ENCODE assay signal across 27 cellular contexts in the genomic region with DNA sequence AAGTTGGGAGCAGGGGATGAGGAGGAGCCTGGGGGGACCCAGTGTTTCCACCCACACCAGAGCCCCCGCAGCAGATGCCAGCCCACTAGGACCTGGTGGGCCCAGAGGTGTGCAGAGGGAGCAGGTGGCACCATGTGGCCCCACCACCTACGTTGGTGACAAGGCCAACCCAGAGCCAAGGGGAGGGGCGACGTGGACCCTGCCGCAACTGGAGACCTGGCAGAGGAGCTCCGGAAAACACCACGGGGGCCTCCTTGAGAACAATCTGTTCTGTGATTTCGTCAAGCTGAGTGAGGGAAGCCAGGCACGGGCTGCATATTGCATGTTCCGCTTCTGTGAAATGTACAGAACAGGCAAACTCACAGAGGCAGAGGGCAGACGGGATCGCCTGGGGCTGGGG. TPM values are rescaled to one million over a fixed set of nuclear protein-coding genes. Genes with fewer than 3 reads are reported as not detected.
A peak's percentile ranks its signal among the peaks of the same experiment; 100 is the strongest.
DNase-seq lines count a peak whose midpoint lies in the region; ATAC-seq and TF ChIP-seq lines count a peak whose summit lies in the region.
"Had no signal": no experiment of that assay in that cellular context is flagged by ENCODE, and none has a peak within 500 bp of the region (broad histone marks: within the 10 kb centered on the region; RNA-seq: fewer than 3 reads in every experiment).

No MANE protein-coding gene starts in this region.

- H3K9me3 ChIP-seq in IMR-90 (ENCODE audit: control insufficient read depth, insufficient read depth, low read length) (no peaks in the 10 kb centered on the region), osteoblast (ENCODE audit: low read depth, low read length) (no peaks in the 10 kb centered on the region)
- H3K9me3 ChIP-seq: pancreas, thoracic aorta had no signal

- H3K79me2 ChIP-seq in osteoblast (ENCODE audit: insufficient read depth, low read length) = no peaks in the 10 kb centered on the region

- H2AK5ac ChIP-seq in IMR-90 (ENCODE audit: low read depth, low read length) = peak overlapping the region; percentile 83

- peak overlapping the region; percentile 83; the same call in 1 of the 2 replicates for H3K14ac ChIP-seq in IMR-90 (replicated peaks; ENCODE audit: low read depth, low read length)

- H3K4me2 ChIP-seq in IMR-90 (ENCODE audit: low read depth, low read length) (no peak overlapping the region), osteoblast (ENCODE audit: insufficient read depth, low read length) (no peak overlapping the region)
- H3K4me2 ChIP-seq: KMS-11 had no signal

- H3K4me1 Mint-ChIP-seq in CD14-positive monocyte = peaks cover 8% of the 10 kb centered on the region
- H3K4me1 Mint-ChIP-seq: activated CD8-positive, alpha-beta memory T cell treated with anti-CD3 and anti-CD28 coated beads, Interleukin-2, amount 10 ng/mL, durations not matched to agents 7 days and 5 days had no signal

- no peak for ATAC-seq in IMR-90 (ENCODE audit: low read depth)
- ATAC-seq: GM12878 had no signal

- no peak overlapping the region for H3K56ac ChIP-seq in IMR-90 (ENCODE audit: extremely low read depth, insufficient read depth, low read length)

- CTCF ChIA-PET in IMR-90 (lab: Yijun Ruan, JAX) = no interaction called here

- H4K20me1 ChIP-seq in IMR-90 (ENCODE audit: insufficient read depth, low read length) (no peaks in the 10 kb centered on the region), osteoblast (ENCODE audit: insufficient read depth, low read length) (no peaks in the 10 kb centered on the region)

- intact Hi-C loops in CD14-positive monocyte (cut with micrococcal nuclease) (no loop called here), IMR-90 (cut with micrococcal nuclease) (no loop called here)

- no peak for TF ChIP-seq RAD21 in IMR-90 (IDR thresholded peaks at IDR 0.05; ENCODE audit: low read length)

- H2BK15ac ChIP-seq in IMR-90 (ENCODE audit: low read depth, low read length) = peak overlapping the region; percentile 65; the same call in 2 of the 3 replicates

- POLR2A ChIA-PET in IMR-90 (lab: Charles Lee; ENCODE audit: unreplicated experiment) = interaction anchor here (1.4 kb wide), 1 partner anchor 12 kb away, joined by 4 read pairs; no protein-coding TSS in a partner anchor

- peaks cover 0 to 22% of the 10 kb centered on the region in 2 experiments; a peak in 2 of 4 replicates for H3K79me1 ChIP-seq in IMR-90 (ENCODE audit: low read depth in 1 of 2, low read length in 2 of 2)

- peak; percentile 30 for DNase-seq in CD14-positive monocyte (ENCODE audit: low spot score)
- DNase-seq in IMR-90 = no peak
- peak; percentile 49 for DNase-seq in choroid plexus epithelial cell (ENCODE audit: low read depth)
- DNase-seq in osteoblast (ENCODE audit: insufficient read length, low spot score, missing footprints) = peak; percentile 21
- no peak for DNase-seq in superior temporal gyrus (ENCODE audit: extremely low spot score)
- DNase-seq in activated CD4-positive, alpha-beta T cell treated with anti-CD3 and anti-CD28 coated beads for 4 hours = no peak
- DNase-seq in hippocampal formation (lab: John Stamatoyannopoulos, UW) = no peak
- DNase-seq: activated CD4-positive, alpha-beta T cell treated with anti-CD3 and anti-CD28 coated beads, Interleukin-2, amount 50 U/mL, for 1 hour; activated CD8-positive, alpha-beta memory T cell treated with anti-CD3 and anti-CD28 coated beads, Interleukin-2, amount 10 ng/mL, durations not matched to agents 7 days and 5 days; activated naive CD4-positive, alpha-beta T cell treated with anti-CD3 and anti-CD28 coated beads for 36 hours; CD4-positive, CD25-positive, alpha-beta regulatory T cell; EL; foreskin keratinocyte; hypothalamus; MM.1S; NCI-H1417 treated with DMSO at 0.1 percent for 48 hours; NCI-H2081 treated with DMSO at 0.1 percent for 48 hours; OCI-M1; SHP77 treated with DMSO at 0.1 percent for 48 hours; stimulated activated naive CD4-positive, alpha-beta T cell; T-helper 9 cell had no signal

- no peak overlapping the region for H3K4me3 ChIP-seq in IMR-90 (ENCODE audit: insufficient read depth, low read depth, low read length)
- no peak overlapping the region for H3K4me3 ChIP-seq in choroid plexus epithelial cell (ENCODE audit: low read depth, low read length)
- no peak overlapping the region for H3K4me3 ChIP-seq in osteoblast (ENCODE audit: insufficient read depth, low read length)
- H3K4me3 ChIP-seq: cardiac muscle cell, GM12878, pancreas, thoracic aorta had no signal

- no peak overlapping the region for H3K23ac ChIP-seq in IMR-90 (ENCODE audit: low read depth, low read length)

- H3K9me1 ChIP-seq in IMR-90 (ENCODE audit: insufficient read depth, low read length) = peaks cover 22% of the 10 kb centered on the region

- in situ Hi-C loops in IMR-90 (cut with MboI; ENCODE audit: low sequenced_read_pairs) = no loop called here

- peak overlapping the region; percentile 100 for H2BK120ac ChIP-seq in IMR-90 (ENCODE audit: low read depth, low read length)

- H3K27me3 ChIP-seq in IMR-90 (ENCODE audit: control insufficient read depth, insufficient read depth, low read length) (no peaks in the 10 kb centered on the region), osteoblast (ENCODE audit: insufficient read depth, low read length) (no peaks in the 10 kb centered on the region)
- H3K27me3 ChIP-seq: cardiac muscle cell, foreskin keratinocyte, pancreas had no signal

- H3K9ac ChIP-seq in IMR-90 (ENCODE audit: low read depth, low read length) = no peak overlapping the region
- H3K9ac ChIP-seq: KMS-11 had no signal

- no peak overlapping the region for H4K5ac ChIP-seq in IMR-90 (ENCODE audit: low read depth, low read length)

- H2AFZ ChIP-seq in IMR-90 (replicated peaks; ENCODE audit: low read length, poor library complexity) (peak overlapping the region; percentile 33), osteoblast (ENCODE audit: low read length) (no peak overlapping the region)

- peak overlapping the region; percentile 71; the same call in 1 of the 2 replicates for H3K18ac ChIP-seq in IMR-90 (ENCODE audit: low read depth, low read length)

- TF ChIP-seq CTCF in CD14-positive monocyte (IDR thresholded peaks at IDR 0.05) (no peak), IMR-90 (conservative IDR thresholded peaks at IDR 0.05; ENCODE audit: low read depth, low read length) (no peak), choroid plexus epithelial cell (conservative IDR thresholded peaks at IDR 0.05; ENCODE audit: low read depth, low read length) (no peak), osteoblast (IDR thresholded peaks at IDR 0.05; ENCODE audit: extremely low read depth, low read depth, low read length) (no peak)

- H3K4ac ChIP-seq in IMR-90 (ENCODE audit: low read depth, low read length) = peak overlapping the region; percentile 99

- peak overlapping the region in 1 of 2 experiments; percentile 66; a peak in 2 of 4 replicates for H4K8ac ChIP-seq in IMR-90 (ENCODE audit: low read depth in 2 of 2, low read length in 2 of 2)

- H2BK5ac ChIP-seq in IMR-90 (ENCODE audit: low read depth, low read length, poor library complexity, severe bottlenecking) = peak overlapping the region; percentile 15

- H3K36me3 Mint-ChIP-seq in CD14-positive monocyte = no peaks in the 10 kb centered on the region
- H3K36me3 Mint-ChIP-seq: activated CD8-positive, alpha-beta memory T cell treated with anti-CD3 and anti-CD28 coated beads, Interleukin-2, amount 10 ng/mL, durations not matched to agents 7 days and 5 days; CD4-positive, CD25-positive, alpha-beta regulatory T cell had no signal

- peaks cover 0 to 7% (median 3%) of the 10 kb centered on the region in 3 donors for H3K27me3 Mint-ChIP-seq in CD14-positive monocyte (ENCODE audit: low read depth in 3 of 3)
- H3K27me3 Mint-ChIP-seq: activated CD8-positive, alpha-beta memory T cell treated with anti-CD3 and anti-CD28 coated beads, Interleukin-2, amount 10 ng/mL, durations not matched to agents 7 days and 5 days; CD4-positive, CD25-positive, alpha-beta regulatory T cell had no signal

- TF ChIP-seq POLR2A in IMR-90 (IDR thresholded peaks at IDR 0.05; ENCODE audit: low read depth, low read length) = no peak

- H2BK20ac ChIP-seq in IMR-90 (ENCODE audit: low read depth, low read length) = peak overlapping the region; percentile 100

- H4K91ac ChIP-seq in IMR-90 (ENCODE audit: insufficient read depth, low read depth, low read length) = peak overlapping the region; percentile 87

- no peaks in the 10 kb centered on the region for H3K36me3 ChIP-seq in IMR-90 (ENCODE audit: control insufficient read depth, insufficient read depth, low read length)
- H3K36me3 ChIP-seq in osteoblast (ENCODE audit: insufficient read depth, low read length) = no peaks in the 10 kb centered on the region
- H3K36me3 ChIP-seq: cardiac muscle cell, pancreas, thoracic aorta had no signal

- H3K27ac Mint-ChIP-seq in CD14-positive monocyte = no peak overlapping the region
- H3K27ac Mint-ChIP-seq: activated CD8-positive, alpha-beta memory T cell treated with anti-CD3 and anti-CD28 coated beads, Interleukin-2, amount 10 ng/mL, durations not matched to agents 7 days and 5 days; activated naive CD4-positive, alpha-beta T cell treated with anti-CD3 and anti-CD28 coated beads for 36 hours; nephron had no signal

- no peaks in the 10 kb centered on the region for H3K9me3 Mint-ChIP-seq in CD14-positive monocyte
- H3K9me3 Mint-ChIP-seq: activated naive CD4-positive, alpha-beta T cell treated with anti-CD3 and anti-CD28 coated beads for 36 hours; CD4-positive, CD25-positive, alpha-beta regulatory T cell; nephron had no signal

- H3K27ac ChIP-seq in IMR-90 (ENCODE audit: insufficient read depth, low read length) (no peak overlapping the region), osteoblast (ENCODE audit: low read depth, low read length) (no peak overlapping the region)
- H3K27ac ChIP-seq: cardiac muscle cell, foreskin keratinocyte, KMS-11, pancreas, thoracic aorta had no signal

- H3K4me1 ChIP-seq in IMR-90 (ENCODE audit: control insufficient read depth, insufficient read depth, low read length) = peaks cover 11% of the 10 kb centered on the region
- H3K4me1 ChIP-seq in osteoblast (ENCODE audit: insufficient read depth, low read length) = peaks cover 13% of the 10 kb centered on the region
- H3K4me1 ChIP-seq: foreskin keratinocyte, pancreas had no signal

- WGBS in IMR-90 (ENCODE audit: extremely low coverage in 2 of 2, insufficient read length in 1 of 2), 2 experiments = 93% methylated on average over 8 of the region's 12 CpGs; no CpG with 5 or more reads in 1 of the 2 experiments

- H3K4me3 Mint-ChIP-seq in CD14-positive monocyte = no peak overlapping the region
- H3K4me3 Mint-ChIP-seq: activated CD8-positive, alpha-beta memory T cell treated with anti-CD3 and anti-CD28 coated beads, Interleukin-2, amount 10 ng/mL, durations not matched to agents 7 days and 5 days; activated naive CD4-positive, alpha-beta T cell treated with anti-CD3 and anti-CD28 coated beads for 36 hours; CD4-positive, CD25-positive, alpha-beta regulatory T cell; nephron had no signal

- dilution Hi-C loops in IMR-90 (cut with HindIII; ENCODE audit: low sequenced_read_pairs, unreplicated experiment) = no loop called here

- no TSS peak for BruUV-seq in IMR-90 (replicated peaks; lab: Mats Ljungman, UMichigan)

- H2AK9ac ChIP-seq in IMR-90 (replicated peaks; ENCODE audit: low read depth, low read length, poor library complexity) = peak overlapping the region; percentile 88

RNA-seq across cellular contexts. Expression of gene GPC1, which starts 49.1 kb away (rescaled TPM):
- polyA plus RNA-seq in CD14-positive monocyte (not detected), IMR-90 (2012; rRNA removed) (211 and 222 TPM in 2 replicates)
- total RNA-seq in IMR-90 (2012; rRNA removed) (16.0 and 18.6 TPM in 2 replicates), osteoblast (44.8 and 54.3 TPM in 2 replicates)
- 148 and 334 TPM in 2 replicates for polyA plus RNA-seq in IMR-90 (2012; cell fraction: cytosol; rRNA removed)
- 193 and 494 TPM in 2 replicates for polyA plus RNA-seq in IMR-90 (2012; cell fraction: nucleus; rRNA removed; ENCODE audit: low replicate concordance)

Comparison
In these comparisons a context has a peak if more than half of its experiments do, and no peak if none do; other contexts are left out.
1. DNase-seq: peak in CD14-positive monocyte (single experiment), choroid plexus epithelial cell (single experiment) and osteoblast (single experiment); none in IMR-90 (single experiment), superior temporal gyrus (single experiment), activated CD4-positive, alpha-beta T cell treated with anti-CD3 and anti-CD28 coated beads for 4 hours (0 of 2) and hippocampal formation (0 of 2).